In the genomic region with DNA sequence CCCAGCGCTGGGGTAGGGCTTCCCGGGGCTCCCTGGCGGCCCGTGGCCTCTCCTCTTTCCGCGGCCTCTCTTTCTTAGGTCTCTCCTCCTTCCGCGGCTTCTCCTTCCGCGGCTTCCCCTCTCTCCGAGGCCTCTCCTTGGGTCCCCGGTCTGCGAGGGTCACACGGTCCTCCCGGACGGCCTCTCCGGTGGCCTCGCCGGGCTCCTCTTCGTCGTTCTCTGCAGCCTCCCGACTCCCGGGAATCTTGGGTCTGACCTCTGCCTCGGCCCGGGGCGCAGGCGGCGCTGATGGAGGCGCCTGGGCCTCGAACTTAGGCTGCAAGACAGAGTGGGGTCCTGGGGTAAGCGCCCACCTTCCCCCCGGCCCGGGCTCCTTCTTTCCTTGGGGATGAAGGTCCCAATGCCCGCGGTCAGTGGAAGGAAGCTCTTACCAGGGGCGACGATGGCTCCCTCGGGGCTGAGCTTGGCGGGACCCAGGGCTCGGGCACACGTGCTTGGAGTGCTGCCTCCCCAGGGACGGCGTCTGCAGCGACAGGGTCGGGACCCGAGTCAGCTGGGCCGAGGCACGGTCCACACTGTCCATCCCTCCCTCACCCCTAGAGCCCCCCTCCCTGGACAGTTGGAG, we compare ENCODE assay signal across 1 cellular context.
TF ChIP-seq lines count a peak whose summit lies in the region.

No MANE protein-coding gene starts in this region.

TF ChIP-seq in GM12878, 131 proteins besides CTCF, POLR2A, EP300 and RAD21:
- peak in 1 of 2 experiments; percentile 31; a peak in 1 of 4 replicates for TF ChIP-seq BHLHE40 (IDR thresholded peaks at IDR 0.05; ENCODE audit: borderline replicate concordance in 1 of 2, low read depth in 2 of 2, low read length in 1 of 2)
- TF ChIP-seq ZNF217 (IDR thresholded peaks at IDR 0.05) = no peak
- no peak for TF ChIP-seq ZBTB4 (CRISPR knock-in tag; IDR thresholded peaks at IDR 0.05)
- TF ChIP-seq RELB (IDR thresholded peaks at IDR 0.05; ENCODE audit: low read depth) = no peak
